Comparison of ENCODE assay signal across 13 cellular contexts in the genomic region with DNA sequence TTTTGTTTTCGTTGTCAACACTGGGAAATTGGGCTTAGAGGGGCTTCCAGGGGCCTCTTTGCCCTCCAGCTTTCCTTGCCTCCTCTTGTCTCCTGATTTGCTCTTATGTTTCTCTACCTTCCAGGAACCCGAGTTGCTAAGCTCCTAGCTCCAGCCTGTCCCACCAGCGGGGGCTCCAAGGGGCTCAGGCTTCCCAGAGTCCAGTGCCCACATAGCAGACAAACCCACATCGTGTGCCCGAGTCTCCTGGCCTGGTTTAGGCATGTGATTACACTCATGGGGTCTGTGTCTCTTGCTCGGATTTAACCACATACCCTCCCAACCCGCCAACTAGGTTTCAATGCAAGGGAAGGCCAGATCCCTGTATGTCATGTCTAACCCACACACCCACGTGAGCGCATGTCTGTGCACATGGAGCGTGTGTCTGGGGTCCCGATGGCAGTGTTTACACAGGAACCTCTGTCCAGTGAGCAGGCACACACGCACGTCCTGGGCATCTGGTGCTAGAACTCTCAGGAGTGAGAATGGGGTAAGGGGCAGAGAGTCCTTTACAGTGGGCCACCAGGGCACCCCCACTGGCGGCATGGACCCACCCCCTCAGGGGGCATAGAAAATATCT.
"Had no signal": no experiment of that assay in that cellular context is flagged by ENCODE, and none has a peak within 500 bp of the region (broad histone marks: within the 10 kb centered on the region; RNA-seq: fewer than 3 reads in every experiment).

No MANE protein-coding gene starts in this region.

- H3K9me3 Mint-ChIP-seq: activated CD4-positive, alpha-beta memory T cell treated with anti-CD3 and anti-CD28 coated beads, Interleukin-2, amount 10 ng/mL, durations not matched to agents 7 days and 5 days; activated naive CD8-positive, alpha-beta T cell treated with anti-CD3 and anti-CD28 coated beads for 36 hours; effector memory CD8-positive, alpha-beta T cell; memory B cell had no signal

- H3K4me3 ChIP-seq: mucosa of descending colon, tibial nerve, vagina had no signal

- H3K27me3 Mint-ChIP-seq: activated naive CD8-positive, alpha-beta T cell treated with anti-CD3 and anti-CD28 coated beads for 36 hours; effector memory CD8-positive, alpha-beta T cell; naive B cell had no signal

- H3K36me3 Mint-ChIP-seq: activated CD8-positive, alpha-beta memory T cell treated with anti-CD3 and anti-CD28 coated beads, Interleukin-2, amount 10 ng/mL, durations not matched to agents 7 days and 5 days; activated naive CD8-positive, alpha-beta T cell treated with anti-CD3 and anti-CD28 coated beads for 36 hours; memory B cell had no signal

- H3K27ac Mint-ChIP-seq: activated CD4-positive, alpha-beta memory T cell treated with anti-CD3 and anti-CD28 coated beads, Interleukin-2, amount 10 ng/mL, durations not matched to agents 7 days and 5 days; activated CD8-positive, alpha-beta memory T cell treated with anti-CD3 and anti-CD28 coated beads, Interleukin-2, amount 10 ng/mL, durations not matched to agents 7 days and 5 days; activated naive CD8-positive, alpha-beta T cell treated with anti-CD3 and anti-CD28 coated beads for 36 hours; memory B cell had no signal

- H3K9me3 ChIP-seq: mucosa of descending colon, vagina had no signal

- DNase-seq: activated CD4-positive, alpha-beta memory T cell treated with anti-CD3 and anti-CD28 coated beads, Interleukin-2, amount 10 ng/mL, durations not matched to agents 7 days and 5 days; activated CD4-positive, alpha-beta T cell treated with anti-CD3 and anti-CD28 coated beads for 48 hours; activated CD4-positive, CD25-positive, alpha-beta regulatory T cell; activated CD8-positive, alpha-beta memory T cell treated with anti-CD3 and anti-CD28 coated beads, Interleukin-2, amount 10 ng/mL, durations not matched to agents 7 days and 5 days; activated naive CD4-positive, alpha-beta T cell; effector memory CD8-positive, alpha-beta T cell; mucosa of descending colon; naive B cell; stimulated activated naive CD4-positive, alpha-beta T cell treated with Interleukin-2 at 50 U/mL for 16 hours had no signal

- H3K4me3 Mint-ChIP-seq: activated CD4-positive, alpha-beta memory T cell treated with anti-CD3 and anti-CD28 coated beads, Interleukin-2, amount 10 ng/mL, durations not matched to agents 7 days and 5 days; activated CD8-positive, alpha-beta memory T cell treated with anti-CD3 and anti-CD28 coated beads, Interleukin-2, amount 10 ng/mL, durations not matched to agents 7 days and 5 days; activated naive CD8-positive, alpha-beta T cell treated with anti-CD3 and anti-CD28 coated beads for 36 hours; effector memory CD8-positive, alpha-beta T cell; memory B cell had no signal

- H3K27me3 ChIP-seq: vagina had no signal

- ATAC-seq: activated CD8-positive, alpha-beta memory T cell treated with anti-CD3 and anti-CD28 coated beads, Interleukin-2, amount 10 ng/mL, durations not matched to agents 7 days and 5 days; effector memory CD8-positive, alpha-beta T cell had no signal

- H3K36me3 ChIP-seq: tibial nerve, vagina had no signal
